In the genomic region with DNA sequence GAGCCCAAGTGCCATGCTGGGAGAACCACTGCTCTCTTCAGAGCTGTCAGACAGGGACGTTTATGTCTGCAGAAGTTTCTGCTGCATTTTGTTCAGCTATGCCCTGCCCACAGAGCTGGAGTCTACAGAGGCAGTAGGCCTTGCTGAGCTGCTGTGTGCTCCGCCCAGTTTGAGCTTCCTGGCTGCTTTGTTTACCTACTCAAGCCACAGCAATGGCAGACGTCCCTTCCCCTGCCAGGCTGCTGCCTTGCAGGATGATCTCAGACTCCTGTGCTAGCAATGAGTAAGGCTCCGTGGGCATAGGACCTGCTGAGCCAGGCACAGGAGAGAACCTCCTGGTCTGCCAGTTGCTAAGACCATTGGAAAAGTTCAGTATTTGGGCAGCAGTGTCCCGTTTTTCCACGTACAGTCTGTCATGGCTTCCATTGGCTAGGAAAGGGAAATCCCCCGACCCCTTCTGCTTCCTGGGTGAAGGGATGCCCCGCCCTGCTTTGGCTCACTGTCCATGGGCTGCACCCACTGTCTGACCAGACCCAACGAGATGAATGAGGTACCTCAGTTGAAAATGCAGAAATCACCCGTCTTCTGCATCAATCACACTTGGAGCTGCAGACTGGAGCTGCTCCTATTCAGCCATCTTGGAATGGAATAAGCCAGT, we compare ENCODE assay signal across 22 cellular contexts. TPM values are rescaled to one million over a fixed set of nuclear protein-coding genes. Genes with fewer than 3 reads are reported as not detected.
"Had no signal": no experiment of that assay in that cellular context is flagged by ENCODE, and none has a peak within 500 bp of the region (broad histone marks: within the 10 kb centered on the region; RNA-seq: fewer than 3 reads in every experiment).

No MANE protein-coding gene starts in this region.

- H3K9me3 ChIP-seq: body of pancreas, neutrophil, tibial artery, vagina had no signal

- H3K27ac ChIP-seq: body of pancreas, coronary artery, gastroesophageal sphincter, heart right ventricle, neutrophil, parathyroid adenoma, tibial artery, vagina had no signal

- H3K9me3 Mint-ChIP-seq: activated CD4-positive, alpha-beta T cell treated with anti-CD3 and anti-CD28 coated beads, Interleukin-2, amount 10 ng/mL, durations not matched to agents 7 days and 5 days; central memory CD8-positive, alpha-beta T cell had no signal

- H3K27me3 ChIP-seq: body of pancreas, tibial artery, vagina had no signal

- DNase-seq: activated CD4-positive, alpha-beta T cell treated with anti-CD3 and anti-CD28 coated beads, Interleukin-2, amount 10 ng/mL, durations not matched to agents 7 days and 5 days; activated CD8-positive, alpha-beta memory T cell treated with anti-CD3 and anti-CD28 coated beads, Interleukin-2, amount 50 U/mL, for 48 hours; activated gamma-delta T cell treated with Interleukin-2 at 50 U/mL for 16 hours; amniotic stem cell; body of pancreas; effector CD4-positive, alpha-beta T cell; heart right ventricle; left cardiac atrium; naive thymus-derived CD8-positive, alpha-beta T cell; retina; stimulated activated CD4-positive, alpha-beta T cell treated with anti-CD3 and anti-CD28 coated beads, Interleukin-4, amount 100 ng/mL, for 1 hour; stimulated activated naive CD4-positive, alpha-beta T cell; T-helper 9 cell; tibial artery had no signal

- H3K4me1 ChIP-seq: body of pancreas, gastroesophageal sphincter, heart right ventricle, parathyroid adenoma, tibial artery, vagina had no signal

- H3K4me1 Mint-ChIP-seq: activated CD4-positive, alpha-beta T cell treated with anti-CD3 and anti-CD28 coated beads, Interleukin-2, amount 10 ng/mL, durations not matched to agents 7 days and 5 days; central memory CD8-positive, alpha-beta T cell; naive thymus-derived CD8-positive, alpha-beta T cell had no signal

- H3K4me3 Mint-ChIP-seq: activated CD4-positive, alpha-beta T cell treated with anti-CD3 and anti-CD28 coated beads, Interleukin-2, amount 10 ng/mL, durations not matched to agents 7 days and 5 days; activated naive CD8-positive, alpha-beta T cell; central memory CD8-positive, alpha-beta T cell; naive thymus-derived CD8-positive, alpha-beta T cell had no signal

- H3K36me3 ChIP-seq: gastroesophageal sphincter, heart right ventricle, neutrophil, tibial artery, vagina had no signal

- H3K4me3 ChIP-seq: body of pancreas, coronary artery, gastroesophageal sphincter, heart right ventricle, tibial artery, vagina had no signal

- H3K27ac Mint-ChIP-seq: activated CD4-positive, alpha-beta T cell treated with anti-CD3 and anti-CD28 coated beads, Interleukin-2, amount 10 ng/mL, durations not matched to agents 7 days and 5 days; activated naive CD8-positive, alpha-beta T cell; naive thymus-derived CD8-positive, alpha-beta T cell had no signal

RNA-seq across cellular contexts. Expression of gene CYP4B1, which starts 31.9 kb away (rescaled TPM):
- total RNA-seq: activated CD4-positive, alpha-beta T cell treated with anti-CD3 and anti-CD28 coated beads, Interleukin-2, amount 10 ng/mL, durations not matched to agents 7 days and 5 days; naive thymus-derived CD8-positive, alpha-beta T cell; skeletal muscle tissue had no signal
